ENCODE assay signal across 17 cellular contexts in genomic region chr6:16839780-16840179, GRCh38.
"Had no signal": no experiment of that assay in that cellular context is flagged by ENCODE, and none has a peak within 500 bp of the region (broad histone marks: within the 10 kb centered on the region; RNA-seq: fewer than 3 reads in every experiment).

No MANE protein-coding gene starts in this region.

- H3K27ac Mint-ChIP-seq: activated B cell treated with CpG ODN at 0.5 μM for 24 hours; activated CD4-positive, alpha-beta memory T cell treated with anti-CD3 and anti-CD28 coated beads for 36 hours; activated naive CD8-positive, alpha-beta T cell treated with anti-CD3 and anti-CD28 coated beads for 36 hours; activated T-helper 17 cell treated with anti-CD3 and anti-CD28 coated beads, Interleukin-2, amount 50 U/mL, for 72 hours; endodermal cell; T-helper 2 cell treated with Interferon-gamma antibody and Interleukin-4, amounts not matched to agents 5 μg/mL and 100 μg/mL, for 36 hours had no signal

- ATAC-seq: lower lobe of right lung, psoas muscle, right cardiac atrium had no signal

- H3K27me3 Mint-ChIP-seq: activated naive CD8-positive, alpha-beta T cell treated with anti-CD3 and anti-CD28 coated beads for 36 hours; activated T-helper 17 cell treated with anti-CD3 and anti-CD28 coated beads, Interleukin-2, amount 50 U/mL, for 72 hours had no signal

- DNase-seq: activated B cell treated with CpG ODN at 0.5 μM for 24 hours; activated CD4-positive, alpha-beta T cell treated with anti-CD3 and anti-CD28 coated beads for 4 hours; activated naive CD4-positive, alpha-beta T cell; activated naive CD8-positive, alpha-beta T cell treated with anti-CD3 and anti-CD28 coated beads for 36 hours; amygdala; endodermal cell; foreskin fibroblast; islet precursor cell; lower lobe of right lung; psoas muscle; right cardiac atrium; stomach; trophoblast cell had no signal

- H3K27me3 ChIP-seq: stomach had no signal

- H3K36me3 Mint-ChIP-seq: activated CD4-positive, alpha-beta memory T cell treated with anti-CD3 and anti-CD28 coated beads for 36 hours; activated naive CD8-positive, alpha-beta T cell treated with anti-CD3 and anti-CD28 coated beads for 36 hours had no signal

- H3K4me1 ChIP-seq: lower lobe of right lung, psoas muscle had no signal

- H3K9me3 Mint-ChIP-seq: activated B cell treated with CpG ODN at 0.5 μM for 24 hours; activated CD4-positive, alpha-beta memory T cell treated with anti-CD3 and anti-CD28 coated beads for 36 hours; activated naive CD8-positive, alpha-beta T cell treated with anti-CD3 and anti-CD28 coated beads for 36 hours; activated T-helper 17 cell treated with anti-CD3 and anti-CD28 coated beads, Interleukin-2, amount 50 U/mL, for 72 hours; endodermal cell; T-helper 2 cell treated with Interferon-gamma antibody and Interleukin-4, amounts not matched to agents 5 μg/mL and 100 μg/mL, for 36 hours had no signal

- H3K27ac ChIP-seq: epithelial cell of prostate, lower lobe of right lung, psoas muscle, stomach had no signal

- H3K4me3 Mint-ChIP-seq: activated B cell treated with CpG ODN at 0.5 μM for 24 hours; activated CD4-positive, alpha-beta memory T cell treated with anti-CD3 and anti-CD28 coated beads for 36 hours; activated naive CD8-positive, alpha-beta T cell treated with anti-CD3 and anti-CD28 coated beads for 36 hours; activated T-helper 17 cell treated with anti-CD3 and anti-CD28 coated beads, Interleukin-2, amount 50 U/mL, for 72 hours; endodermal cell; T-helper 2 cell treated with Interferon-gamma antibody and Interleukin-4, amounts not matched to agents 5 μg/mL and 100 μg/mL, for 36 hours had no signal
